Comparison of ENCODE assay signal across 1 cellular context in the genomic region with DNA sequence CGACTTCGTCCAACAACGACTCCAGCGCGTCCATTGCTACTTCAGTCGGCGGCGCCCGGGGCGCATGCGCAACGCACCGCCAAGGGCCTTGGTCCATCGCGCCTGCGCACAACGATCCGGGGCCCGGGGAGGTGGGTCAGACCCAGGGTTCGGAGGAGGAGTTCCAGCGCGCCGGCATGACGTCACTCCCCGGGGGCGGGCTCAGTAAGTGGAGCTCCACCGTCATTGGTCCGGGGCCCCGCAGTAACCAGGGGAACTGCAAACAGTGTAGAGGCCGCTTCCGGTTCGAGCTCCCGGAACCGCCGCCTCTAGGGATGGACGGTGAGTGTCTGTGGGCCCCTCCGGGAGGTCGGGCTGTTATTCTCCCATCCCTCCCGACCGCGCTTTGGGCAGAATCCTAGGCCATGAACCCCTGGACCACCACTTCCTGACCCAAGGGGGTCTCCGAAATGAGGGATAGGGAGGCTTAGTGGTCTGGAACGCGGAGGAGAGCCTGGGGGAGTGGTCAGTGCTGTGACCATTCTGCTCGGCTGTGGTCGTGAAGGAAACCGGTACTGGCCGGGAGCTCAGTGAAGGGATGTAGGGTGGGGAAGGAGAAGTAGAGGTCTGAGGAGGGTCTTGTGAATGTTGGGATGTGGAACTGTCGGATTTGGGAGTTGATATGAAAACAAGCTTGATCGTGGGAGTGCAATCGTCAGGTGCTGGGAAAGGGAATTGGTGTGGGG.
TF ChIP-seq lines count a peak whose summit lies in the region.

TSS of gene GTF3C1 (minus strand) at position 57 of the 725 bp plus-strand sequence. CDS start at position 34, 23 bp downstream.
TSS of gene KATNIP (plus strand) at position 288 of the 725 bp plus-strand sequence. CDS start at position 315, 27 bp downstream.

TF ChIP-seq in HepG2, 621 proteins besides CTCF, POLR2A, EP300 and RAD21 (continued from another document and continues in another):
- TF ChIP-seq ARID4A (CRISPR knock-in tag; IDR thresholded peaks at IDR 0.05; ENCODE audit: borderline replicate concordance): peak; percentile 99
- TF ChIP-seq ZMYM4 (CRISPR knock-in tag; IDR thresholded peaks at IDR 0.05): peak; percentile 74
- no peak; the same call in 1 of the 2 replicates for TF ChIP-seq ZNF383 (CRISPR knock-in tag; IDR thresholded peaks at IDR 0.05; ENCODE audit: borderline replicate concordance)
- TF ChIP-seq WIZ (CRISPR knock-in tag; IDR thresholded peaks at IDR 0.05): 0 out of 2 replicates have a peak, but pooled peaks have one; percentile 74
- TF ChIP-seq POLR2AphosphoS5 (IDR thresholded peaks at IDR 0.05; ENCODE audit: low read depth, low read length): peak; percentile 95
- peak; percentile 17; the same call in 1 of the 2 replicates for TF ChIP-seq NFKBIZ (CRISPR knock-in tag; IDR thresholded peaks at IDR 0.05)
- no peak for TF ChIP-seq PATZ1 (CRISPR knock-in tag; IDR thresholded peaks at IDR 0.05)
- no peak for TF ChIP-seq FIP1L1 (IDR thresholded peaks at IDR 0.05; ENCODE audit: borderline replicate concordance, insufficient read depth, low read depth, low read length)
- peak; percentile 32 for TF ChIP-seq ZNF503 (CRISPR knock-in tag; IDR thresholded peaks at IDR 0.05)
- no peak for TF ChIP-seq NFRKB (IDR thresholded peaks at IDR 0.05)
- TF ChIP-seq NCOA2 (CRISPR knock-in tag; IDR thresholded peaks at IDR 0.05): no peak
- TF ChIP-seq ZNF83 (CRISPR knock-in tag; IDR thresholded peaks at IDR 0.05; ENCODE audit: borderline replicate concordance): peak; percentile 0; the same call in 1 of the 2 replicates
- TF ChIP-seq ARNT2 (CRISPR knock-in tag; IDR thresholded peaks at IDR 0.05; ENCODE audit: low read depth): no peak
- TF ChIP-seq, protein P1, sequence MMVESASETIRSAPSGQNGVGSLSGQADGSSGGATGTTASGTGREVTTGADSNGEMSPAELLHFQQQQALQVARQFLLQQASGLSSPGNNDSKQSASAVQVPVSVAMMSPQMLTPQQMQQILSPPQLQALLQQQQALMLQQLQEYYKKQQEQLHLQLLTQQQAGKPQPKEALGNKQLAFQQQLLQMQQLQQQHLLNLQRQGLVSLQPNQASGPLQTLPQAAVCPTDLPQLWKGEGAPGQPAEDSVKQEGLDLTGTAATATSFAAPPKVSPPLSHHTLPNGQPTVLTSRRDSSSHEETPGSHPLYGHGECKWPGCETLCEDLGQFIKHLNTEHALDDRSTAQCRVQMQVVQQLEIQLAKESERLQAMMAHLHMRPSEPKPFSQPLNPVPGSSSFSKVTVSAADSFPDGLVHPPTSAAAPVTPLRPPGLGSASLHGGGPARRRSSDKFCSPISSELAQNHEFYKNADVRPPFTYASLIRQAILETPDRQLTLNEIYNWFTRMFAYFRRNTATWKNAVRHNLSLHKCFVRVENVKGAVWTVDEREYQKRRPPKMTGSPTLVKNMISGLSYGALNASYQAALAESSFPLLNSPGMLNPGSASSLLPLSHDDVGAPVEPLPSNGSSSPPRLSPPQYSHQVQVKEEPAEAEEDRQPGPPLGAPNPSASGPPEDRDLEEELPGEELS (CRISPR knock-in tag; IDR thresholded peaks at IDR 0.05): peak; percentile 42; the same call in 1 of the 2 replicates
- TF ChIP-seq ATF1 (CRISPR knock-in tag; IDR thresholded peaks at IDR 0.05): peak; percentile 92
- TF ChIP-seq, protein P2, sequence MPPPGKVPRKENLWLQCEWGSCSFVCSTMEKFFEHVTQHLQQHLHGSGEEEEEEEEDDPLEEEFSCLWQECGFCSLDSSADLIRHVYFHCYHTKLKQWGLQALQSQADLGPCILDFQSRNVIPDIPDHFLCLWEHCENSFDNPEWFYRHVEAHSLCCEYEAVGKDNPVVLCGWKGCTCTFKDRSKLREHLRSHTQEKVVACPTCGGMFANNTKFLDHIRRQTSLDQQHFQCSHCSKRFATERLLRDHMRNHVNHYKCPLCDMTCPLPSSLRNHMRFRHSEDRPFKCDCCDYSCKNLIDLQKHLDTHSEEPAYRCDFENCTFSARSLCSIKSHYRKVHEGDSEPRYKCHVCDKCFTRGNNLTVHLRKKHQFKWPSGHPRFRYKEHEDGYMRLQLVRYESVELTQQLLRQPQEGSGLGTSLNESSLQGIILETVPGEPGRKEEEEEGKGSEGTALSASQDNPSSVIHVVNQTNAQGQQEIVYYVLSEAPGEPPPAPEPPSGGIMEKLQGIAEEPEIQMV (CRISPR knock-in tag; IDR thresholded peaks at IDR 0.05; ENCODE audit: low read depth): no peak
- no peak for TF ChIP-seq SRSF9 (IDR thresholded peaks at IDR 0.05; ENCODE audit: borderline replicate concordance, insufficient read depth, low read depth, low read length, poor library complexity, severe bottlenecking)
- no peak for TF ChIP-seq TEAD2 (CRISPR knock-in tag; IDR thresholded peaks at IDR 0.05)
- TF ChIP-seq ZNF766 (CRISPR knock-in tag; IDR thresholded peaks at IDR 0.05; ENCODE audit: borderline replicate concordance): no peak
- TF ChIP-seq ZNF143 (CRISPR knock-in tag; IDR thresholded peaks at IDR 0.05): peak; percentile 57
- peak; percentile 62; the same call in 1 of the 2 replicates for TF ChIP-seq YEATS4 (CRISPR knock-in tag; IDR thresholded peaks at IDR 0.05; ENCODE audit: borderline replicate concordance)
- no peak for TF ChIP-seq E2F2 (CRISPR knock-in tag; IDR thresholded peaks at IDR 0.05; ENCODE audit: borderline replicate concordance)
- no peak for TF ChIP-seq FLYWCH1 (CRISPR knock-in tag; IDR thresholded peaks at IDR 0.05)
- 0 out of 2 replicates have a peak, but pooled peaks have one; percentile 47 for TF ChIP-seq MEIS2 (CRISPR knock-in tag; IDR thresholded peaks at IDR 0.05)
- no peak for TF ChIP-seq RORA (CRISPR knock-in tag; IDR thresholded peaks at IDR 0.05)
- TF ChIP-seq, protein P3, sequence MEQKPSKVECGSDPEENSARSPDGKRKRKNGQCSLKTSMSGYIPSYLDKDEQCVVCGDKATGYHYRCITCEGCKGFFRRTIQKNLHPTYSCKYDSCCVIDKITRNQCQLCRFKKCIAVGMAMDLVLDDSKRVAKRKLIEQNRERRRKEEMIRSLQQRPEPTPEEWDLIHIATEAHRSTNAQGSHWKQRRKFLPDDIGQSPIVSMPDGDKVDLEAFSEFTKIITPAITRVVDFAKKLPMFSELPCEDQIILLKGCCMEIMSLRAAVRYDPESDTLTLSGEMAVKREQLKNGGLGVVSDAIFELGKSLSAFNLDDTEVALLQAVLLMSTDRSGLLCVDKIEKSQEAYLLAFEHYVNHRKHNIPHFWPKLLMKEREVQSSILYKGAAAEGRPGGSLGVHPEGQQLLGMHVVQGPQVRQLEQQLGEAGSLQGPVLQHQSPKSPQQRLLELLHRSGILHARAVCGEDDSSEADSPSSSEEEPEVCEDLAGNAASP (CRISPR knock-in tag; IDR thresholded peaks at IDR 0.05; ENCODE audit: borderline replicate concordance): peak; percentile 6; the same call in 1 of the 2 replicates
- TF ChIP-seq ZNF557 (CRISPR knock-in tag; IDR thresholded peaks at IDR 0.05): 0 out of 2 replicates have a peak, but pooled peaks have one; percentile 38
- TF ChIP-seq, protein P4, sequence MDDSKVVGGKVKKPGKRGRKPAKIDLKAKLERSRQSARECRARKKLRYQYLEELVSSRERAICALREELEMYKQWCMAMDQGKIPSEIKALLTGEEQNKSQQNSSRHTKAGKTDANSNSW (CRISPR knock-in tag; IDR thresholded peaks at IDR 0.05; ENCODE audit: borderline replicate concordance): peak; percentile 64; the same call in 1 of the 2 replicates
- TF ChIP-seq HNRNPL (IDR thresholded peaks at IDR 0.05; ENCODE audit: low read depth, low read length): 0 out of 2 replicates have a peak, but pooled peaks have one; percentile 8
- TF ChIP-seq DPF2 (CRISPR knock-in tag; IDR thresholded peaks at IDR 0.05; ENCODE audit: borderline replicate concordance, low read depth): no peak
- TF ChIP-seq GABPA (IDR thresholded peaks at IDR 0.05; ENCODE audit: low read depth, low read length): peak; percentile 89
- TF ChIP-seq GABPA (CRISPR knock-in tag; IDR thresholded peaks at IDR 0.05; ENCODE audit: low read depth): peak; percentile 97
- no peak for TF ChIP-seq ZNF841 (CRISPR knock-in tag; IDR thresholded peaks at IDR 0.05; ENCODE audit: borderline replicate concordance)
- TF ChIP-seq HNRNPK (IDR thresholded peaks at IDR 0.05; ENCODE audit: low read depth, low read length, poor library complexity, severe bottlenecking): no peak
- TF ChIP-seq ZSCAN12 (CRISPR knock-in tag; IDR thresholded peaks at IDR 0.05): no peak; the same call in 1 of the 2 replicates
- TF ChIP-seq RBFOX2 (IDR thresholded peaks at IDR 0.05; ENCODE audit: low read depth, low read length): peak; percentile 95
- TF ChIP-seq ZBTB42 (CRISPR knock-in tag; IDR thresholded peaks at IDR 0.05): peak; percentile 80; the same call in 1 of the 2 replicates
- peak; percentile 93; the same call in 1 of the 2 replicates for TF ChIP-seq U2AF2 (IDR thresholded peaks at IDR 0.05; ENCODE audit: low read depth, low read length)
- TF ChIP-seq ZNF432 (CRISPR knock-in tag; IDR thresholded peaks at IDR 0.05; ENCODE audit: borderline replicate concordance): no peak
- no peak for TF ChIP-seq NPAS2 (CRISPR knock-in tag; IDR thresholded peaks at IDR 0.05; ENCODE audit: borderline replicate concordance)
- TF ChIP-seq ZNF30 (CRISPR knock-in tag; IDR thresholded peaks at IDR 0.05): no peak
- TF ChIP-seq, protein P5, sequence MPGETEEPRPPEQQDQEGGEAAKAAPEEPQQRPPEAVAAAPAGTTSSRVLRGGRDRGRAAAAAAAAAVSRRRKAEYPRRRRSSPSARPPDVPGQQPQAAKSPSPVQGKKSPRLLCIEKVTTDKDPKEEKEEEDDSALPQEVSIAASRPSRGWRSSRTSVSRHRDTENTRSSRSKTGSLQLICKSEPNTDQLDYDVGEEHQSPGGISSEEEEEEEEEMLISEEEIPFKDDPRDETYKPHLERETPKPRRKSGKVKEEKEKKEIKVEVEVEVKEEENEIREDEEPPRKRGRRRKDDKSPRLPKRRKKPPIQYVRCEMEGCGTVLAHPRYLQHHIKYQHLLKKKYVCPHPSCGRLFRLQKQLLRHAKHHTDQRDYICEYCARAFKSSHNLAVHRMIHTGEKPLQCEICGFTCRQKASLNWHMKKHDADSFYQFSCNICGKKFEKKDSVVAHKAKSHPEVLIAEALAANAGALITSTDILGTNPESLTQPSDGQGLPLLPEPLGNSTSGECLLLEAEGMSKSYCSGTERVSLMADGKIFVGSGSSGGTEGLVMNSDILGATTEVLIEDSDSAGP (CRISPR knock-in tag; IDR thresholded peaks at IDR 0.05; ENCODE audit: borderline replicate concordance): peak; percentile 82; the same call in 1 of the 2 replicates
- TF ChIP-seq HDAC1 (CRISPR knock-in tag; IDR thresholded peaks at IDR 0.05): peak; percentile 88
- peak; percentile 87 for TF ChIP-seq RFX5 (IDR thresholded peaks at IDR 0.05; ENCODE audit: low read depth, low read length)
